Comparison of ENCODE assay signal across 2 cellular contexts in the genomic region with DNA sequence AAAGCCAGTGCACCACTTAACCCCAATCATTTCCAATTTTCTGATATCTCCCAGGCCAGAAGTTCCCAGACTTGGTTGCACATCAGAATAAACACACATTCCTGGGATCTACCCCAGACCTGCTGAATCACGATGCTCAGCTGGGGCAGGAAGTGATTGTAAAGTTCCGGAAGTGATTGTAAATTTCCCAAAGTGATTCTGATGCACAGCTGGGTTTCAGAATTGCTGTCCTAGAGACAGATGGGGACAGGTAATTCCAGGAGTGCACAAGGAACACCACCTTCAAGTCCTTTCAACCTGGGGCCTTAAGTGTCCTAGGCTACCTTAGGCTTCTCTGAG.
TF ChIP-seq lines count a peak whose summit lies in the region.

No MANE protein-coding gene starts in this region.

TF ChIP-seq in HepG2, 621 proteins besides CTCF, POLR2A, EP300 and RAD21:
- TF ChIP-seq GABPA (IDR thresholded peaks at IDR 0.05; ENCODE audit: low read depth, low read length), result no peak
- peak; percentile 55; the same call in 1 of the 2 replicates for TF ChIP-seq GABPA (CRISPR knock-in tag; IDR thresholded peaks at IDR 0.05; ENCODE audit: low read depth)
- no peak for TF ChIP-seq GATAD1 (CRISPR knock-in tag; IDR thresholded peaks at IDR 0.05)
- TF ChIP-seq ZNF552 (CRISPR knock-in tag; IDR thresholded peaks at IDR 0.05; ENCODE audit: borderline replicate concordance), result no peak
- no peak for TF ChIP-seq KLF15 (CRISPR knock-in tag; IDR thresholded peaks at IDR 0.05; ENCODE audit: borderline replicate concordance)
- TF ChIP-seq AHR (CRISPR knock-in tag; IDR thresholded peaks at IDR 0.05), result no peak
- TF ChIP-seq NFKBIZ (CRISPR knock-in tag; IDR thresholded peaks at IDR 0.05), result no peak
- no peak for TF ChIP-seq SIX4 (CRISPR knock-in tag; IDR thresholded peaks at IDR 0.05)
TF ChIP-seq in HepG2: peak in this region for 1.

TF ChIP-seq in SK-N-SH, 30 proteins besides CTCF, POLR2A, EP300 and RAD21:
- TF ChIP-seq GABPA (IDR thresholded peaks at IDR 0.05; ENCODE audit: low read depth), result peak; percentile 84
- peak; percentile 53 for TF ChIP-seq RCOR1 (IDR thresholded peaks at IDR 0.05; ENCODE audit: low read length)
- TF ChIP-seq RXRA (IDR thresholded peaks at IDR 0.05; ENCODE audit: borderline replicate concordance, low read depth), result no peak
- no peak for TF ChIP-seq NFIC (IDR thresholded peaks at IDR 0.05; ENCODE audit: borderline replicate concordance)
- TF ChIP-seq FOSL2 (IDR thresholded peaks at IDR 0.05; ENCODE audit: borderline replicate concordance, low read depth), result peak; percentile 17; the same call in 1 of the 2 replicates
- TF ChIP-seq, protein P1, sequence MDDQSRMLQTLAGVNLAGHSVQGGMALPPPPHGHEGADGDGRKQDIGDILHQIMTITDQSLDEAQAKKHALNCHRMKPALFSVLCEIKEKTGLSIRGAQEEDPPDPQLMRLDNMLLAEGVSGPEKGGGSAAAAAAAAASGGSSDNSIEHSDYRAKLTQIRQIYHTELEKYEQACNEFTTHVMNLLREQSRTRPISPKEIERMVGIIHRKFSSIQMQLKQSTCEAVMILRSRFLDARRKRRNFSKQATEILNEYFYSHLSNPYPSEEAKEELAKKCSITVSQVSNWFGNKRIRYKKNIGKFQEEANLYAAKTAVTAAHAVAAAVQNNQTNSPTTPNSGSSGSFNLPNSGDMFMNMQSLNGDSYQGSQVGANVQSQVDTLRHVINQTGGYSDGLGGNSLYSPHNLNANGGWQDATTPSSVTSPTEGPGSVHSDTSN (IDR thresholded peaks at IDR 0.05), result peak; percentile 49; the same call in 1 of the 2 replicates
- peak; percentile 62; the same call in 1 of the 2 replicates for TF ChIP-seq POLR2AphosphoS5 (IDR thresholded peaks at IDR 0.05; ENCODE audit: low read depth, low read length)
- peak; percentile 45; the same call in 1 of the 2 replicates for TF ChIP-seq TCF12 (IDR thresholded peaks at IDR 0.05)
- no peak for TF ChIP-seq FOXJ3 (CRISPR knock-in tag; IDR thresholded peaks at IDR 0.05)
- no peak for TF ChIP-seq SMC3 (IDR thresholded peaks at IDR 0.05; ENCODE audit: low read depth, low read length)
- TF ChIP-seq TEAD4 (IDR thresholded peaks at IDR 0.05; ENCODE audit: borderline replicate concordance, insufficient read depth), result 0 out of 2 replicates have a peak, but pooled peaks have one; percentile 8
TF ChIP-seq in SK-N-SH: peak in this region for 7.
